In the genomic region with DNA sequence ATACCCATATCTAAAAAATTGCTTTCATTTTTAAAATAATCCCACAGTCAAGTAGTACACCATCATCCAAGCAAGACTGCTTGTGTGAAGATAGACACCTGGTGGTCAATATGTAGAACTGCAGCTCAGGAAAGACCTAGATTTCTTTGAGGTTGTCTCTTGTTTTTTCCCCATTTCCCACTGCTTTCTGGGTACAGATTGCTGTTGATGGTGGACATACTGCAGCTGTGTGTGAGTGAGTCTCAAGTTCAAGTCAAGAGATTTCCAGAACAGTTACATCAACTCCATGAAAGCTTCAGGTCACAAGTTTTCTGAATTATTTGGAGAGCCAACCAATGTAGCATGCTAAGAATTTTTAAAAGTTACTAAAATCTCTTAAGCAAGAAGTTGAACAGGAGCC, we compare ENCODE assay signal across 8 cellular contexts.
DNase-seq lines count a peak whose midpoint lies in the region; ATAC-seq, FAIRE-seq and TF ChIP-seq lines count a peak whose summit lies in the region.

No MANE protein-coding gene starts in this region.

- H3K36me3 ChIP-seq in neutrophil, result no peaks in the 10 kb centered on the region

- no peaks in the 10 kb centered on the region for H3K27me3 Mint-ChIP-seq in activated T-cell treated with anti-CD3 and anti-CD28 coated beads, Interleukin-2, amount 50 U/mL, for 72 hours (ENCODE audit: low read depth)

- H3K9me3 ChIP-seq in neutrophil, result no peaks in the 10 kb centered on the region

- DNase-seq in H4 (ENCODE audit: low spot score) (peak; percentile 62), MV-4-11 (lab: John Stamatoyannopoulos, UW) (peak; percentile 59), SKM-1 treated with dmso at 0.1 percent for 144 hours (lab: John Stamatoyannopoulos, UW; ENCODE audit: unreplicated experiment) (peak; percentile 80), fibroblast of mammary gland (ENCODE audit: low read depth) (peak; percentile 78), cerebellar nuclear complex (lab: John Stamatoyannopoulos, UW) (no peak)
- no peak for DNase-seq in activated T-cell treated with anti-CD3 and anti-CD28 coated beads, Interleukin-2, amount 50 U/mL, for 72 hours

- peaks cover 0 to 2% of the 10 kb centered on the region in 2 donors for H3K36me3 Mint-ChIP-seq in activated T-cell treated with anti-CD3 and anti-CD28 coated beads, Interleukin-2, amount 50 U/mL, for 72 hours (ENCODE audit: insufficient read depth in 2 of 2)

- ATAC-seq in activated T-cell treated with anti-CD3 and anti-CD28 coated beads, Interleukin-2, amount 50 U/mL, for 72 hours (replicated peaks in 1 of 2), result no peak

- TF ChIP-seq CTCF in fibroblast of mammary gland (conservative IDR thresholded peaks at IDR 0.05; ENCODE audit: control insufficient read depth, insufficient read depth, low read depth, low read length), result peak; percentile 97
- TF ChIP-seq CTCF in neutrophil (IDR thresholded peaks at IDR 0.05), result peak; percentile 89

- H3K4me3 ChIP-seq in fibroblast of mammary gland (ENCODE audit: control insufficient read depth, low read depth, low read length), result no peak overlapping the region
- no peak overlapping the region for H3K4me3 ChIP-seq in neutrophil (ENCODE audit: low read depth in 1 of 2, low read length in 1 of 2)

- no peaks in the 10 kb centered on the region for H3K4me1 ChIP-seq in neutrophil (ENCODE audit: control insufficient read depth in 1 of 2, insufficient read depth in 1 of 2, low read depth in 1 of 2, low read length in 1 of 2)

- H3K27ac ChIP-seq in neutrophil, result no peak overlapping the region

- no peak overlapping the region for H3K27ac Mint-ChIP-seq in activated T-cell treated with anti-CD3 and anti-CD28 coated beads, Interleukin-2, amount 50 U/mL, for 72 hours

- peaks cover 38% of the 10 kb centered on the region for H3K4me1 Mint-ChIP-seq in activated T-cell treated with anti-CD3 and anti-CD28 coated beads, Interleukin-2, amount 50 U/mL, for 72 hours (ENCODE audit: low read depth)

- H3K4me3 Mint-ChIP-seq in activated T-cell treated with anti-CD3 and anti-CD28 coated beads, Interleukin-2, amount 50 U/mL, for 72 hours, result peak overlapping the region in 1 of 2 donors; percentile 49

- FAIRE-seq in G401.6 (lab: Jason Lieb, UNC), result peak; percentile 83

- no peaks in the 10 kb centered on the region for H3K9me3 Mint-ChIP-seq in activated T-cell treated with anti-CD3 and anti-CD28 coated beads, Interleukin-2, amount 50 U/mL, for 72 hours

- peaks cover 6% of the 10 kb centered on the region for H3K27me3 ChIP-seq in neutrophil

Comparison
In these comparisons a context has a peak if more than half of its experiments do, and no peak if none do; other contexts are left out.
1. DNase-seq: peak in H4 (single experiment), MV-4-11 (single experiment), SKM-1 treated with dmso at 0.1 percent for 144 hours (single experiment) and fibroblast of mammary gland (single experiment); none in cerebellar nuclear complex (0 of 2) and activated T-cell treated with anti-CD3 and anti-CD28 coated beads, Interleukin-2, amount 50 U/mL, for 72 hours (0 of 2).